Comparison of ENCODE assay signal across 22 cellular contexts in the genomic region with DNA sequence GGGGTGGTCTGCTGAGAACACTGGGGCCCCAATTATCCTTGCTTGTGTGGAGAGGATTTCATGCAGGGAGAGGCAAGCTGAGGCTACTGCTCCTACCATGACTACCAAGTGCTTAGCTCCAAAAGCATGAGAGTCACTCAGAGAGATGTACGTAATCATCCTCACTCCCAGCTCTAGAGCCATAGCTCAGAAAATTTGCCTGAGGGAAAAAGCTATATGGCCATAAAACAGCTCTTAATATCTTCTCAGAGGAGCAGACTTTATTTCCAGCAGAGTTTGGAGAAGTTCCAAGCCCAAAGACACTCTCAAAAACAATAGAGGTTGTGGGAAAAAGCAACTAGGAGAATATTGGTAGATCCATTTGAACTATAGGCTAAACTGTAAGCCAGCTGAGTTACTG.
DNase-seq lines count a peak whose midpoint lies in the region; ATAC-seq and TF ChIP-seq lines count a peak whose summit lies in the region.
"Had no signal": no experiment of that assay in that cellular context is flagged by ENCODE, and none has a peak within 500 bp of the region (broad histone marks: within the 10 kb centered on the region; RNA-seq: fewer than 3 reads in every experiment).

No MANE protein-coding gene starts in this region.

- H3K27me3 Mint-ChIP-seq in activated CD4-positive, alpha-beta T cell treated with anti-CD3 and anti-CD28 coated beads for 36 hours: no peaks in the 10 kb centered on the region
- H3K27me3 Mint-ChIP-seq: B cell, IgD-negative memory B cell had no signal

- ATAC-seq in activated CD4-positive, alpha-beta T cell treated with anti-CD3 and anti-CD28 coated beads for 36 hours: no peak
- ATAC-seq in HG03460 (IDR thresholded peaks at IDR 0.05; ENCODE audit: unreplicated experiment): no peak
- ATAC-seq: GM23338, Panc1 had no signal

- peaks cover 10% of the 10 kb centered on the region for H3K9me3 Mint-ChIP-seq in activated CD4-positive, alpha-beta T cell treated with anti-CD3 and anti-CD28 coated beads for 36 hours (ENCODE audit: low read depth)

- H3K4me3 ChIP-seq in HEK293 (ENCODE audit: low read depth, low read length) (no peak overlapping the region), choroid plexus epithelial cell (ENCODE audit: low read depth, low read length) (no peak overlapping the region)
- H3K4me3 ChIP-seq: GM23338, HAP-1, SJCRH30 had no signal

- intact Hi-C loops in activated CD4-positive, alpha-beta T cell treated with anti-CD3 and anti-CD28 coated beads for 36 hours (cut with DNase I, micrococcal nuclease): no loop called here

- peak overlapping the region; percentile 8; the same call in 1 of the 2 replicates for H3K27ac ChIP-seq in HEK293 (ENCODE audit: extremely low read depth, low read depth, low read length)
- H3K27ac ChIP-seq: SJCRH30 had no signal

- TF ChIP-seq CTCF in HEK293 (tag by site-specific recombination; IDR thresholded peaks at IDR 0.05): no peak
- no peak for TF ChIP-seq CTCF in choroid plexus epithelial cell (conservative IDR thresholded peaks at IDR 0.05; ENCODE audit: low read depth, low read length)

- peak; percentile 15 for DNase-seq in NCI-H2107 treated with DMSO at 0.1 percent for 48 hours (lab: John Stamatoyannopoulos, UW; ENCODE audit: unreplicated experiment)
- no peak for DNase-seq in NCI-H2107 (lab: John Stamatoyannopoulos, UW)
- peak; percentile 82 for DNase-seq in NCI-H345 (lab: John Stamatoyannopoulos, UW)
- peak; percentile 8 for DNase-seq in choroid plexus epithelial cell (ENCODE audit: low read depth)
- no peak for DNase-seq in globus pallidus (ENCODE audit: low spot score)
- no peak for DNase-seq in activated CD4-positive, alpha-beta T cell treated with anti-CD3 and anti-CD28 coated beads for 36 hours
- DNase-seq: DND-41, MV-4-11, NCI-H1436 treated with DMSO at 0.1 percent for 48 hours, NCI-H2029 treated with DMSO at 0.1 percent for 48 hours, NCI-H446, NCI-H526 treated with DMSO at 0.1 percent for 48 hours, SJCRH30, T-helper 9 cell had no signal

- no peak overlapping the region for H3K27ac Mint-ChIP-seq in activated CD4-positive, alpha-beta T cell treated with anti-CD3 and anti-CD28 coated beads for 36 hours
- H3K27ac Mint-ChIP-seq: B cell, CD14-positive monocyte, GM23338, IgD-negative memory B cell had no signal

- H3K9me3 ChIP-seq in HEK293 (ENCODE audit: control insufficient read depth, insufficient read depth, low read depth, low read length): no peaks in the 10 kb centered on the region
- H3K9me3 ChIP-seq: HAP-1, SJCRH30 had no signal

- no peak overlapping the region for H3K4me3 Mint-ChIP-seq in activated CD4-positive, alpha-beta T cell treated with anti-CD3 and anti-CD28 coated beads for 36 hours
- H3K4me3 Mint-ChIP-seq: B cell, CD14-positive monocyte, GM23338, IgD-negative memory B cell had no signal

- POLR2A ChIA-PET in HEK293 (lab: Yijun Ruan, JAX): no interaction called here
- POLR2A ChIA-PET in activated CD4-positive, alpha-beta T cell treated with anti-CD3 and anti-CD28 coated beads for 36 hours (lab: Charles Lee): no interaction called here

- 0 out of 2 replicates have a peak, but pooled peaks cover 3% of the 10 kb centered on the region for H3K4me1 ChIP-seq in HEK293 (ENCODE audit: control insufficient read depth, insufficient read depth, low read length)
- H3K4me1 ChIP-seq: HAP-1, SJCRH30 had no signal

- no peaks in the 10 kb centered on the region for H3K4me1 Mint-ChIP-seq in activated CD4-positive, alpha-beta T cell treated with anti-CD3 and anti-CD28 coated beads for 36 hours
- H3K4me1 Mint-ChIP-seq: B cell, CD14-positive monocyte, GM23338, IgD-negative memory B cell had no signal

- no peaks in the 10 kb centered on the region for H3K36me3 ChIP-seq in HEK293 (ENCODE audit: control insufficient read depth in 2 of 2, insufficient read depth in 1 of 2, low read length in 2 of 2)
- H3K36me3 ChIP-seq: HAP-1, SJCRH30 had no signal

- H3K36me3 Mint-ChIP-seq in activated CD4-positive, alpha-beta T cell treated with anti-CD3 and anti-CD28 coated beads for 36 hours (ENCODE audit: low read depth): no peaks in the 10 kb centered on the region
- H3K36me3 Mint-ChIP-seq: CD14-positive monocyte, IgD-negative memory B cell had no signal

- CTCF ChIA-PET in HEK293 (lab: Yijun Ruan, JAX): interaction anchor here (0.5 to 0.7 kb wide), 4 partner anchors 40 to 1969 kb away, joined by 3 to 4 read pairs (median 3); no protein-coding TSS in a partner anchor
- CTCF ChIA-PET in activated CD4-positive, alpha-beta T cell treated with anti-CD3 and anti-CD28 coated beads for 36 hours (lab: Charles Lee): no interaction called here

TF ChIP-seq in HEK293, 187 proteins besides CTCF, POLR2A, EP300 and RAD21 (continues in another document):
- TF ChIP-seq ZNF140 (tag by site-specific recombination; IDR thresholded peaks at IDR 0.05) (no peak), ZNF211 (tag by site-specific recombination; IDR thresholded peaks at IDR 0.05; ENCODE audit: low read depth) (no peak), ZNF529 (tag by site-specific recombination; IDR thresholded peaks at IDR 0.05; ENCODE audit: insufficient replicate concordance) (no peak), TCF7L2 (IDR thresholded peaks at IDR 0.05; ENCODE audit: borderline replicate concordance, low read depth, low read length) (no peak), ZNF776 (tag by site-specific recombination; IDR thresholded peaks at IDR 0.05; ENCODE audit: borderline replicate concordance) (no peak), ZNF426 (tag by site-specific recombination; IDR thresholded peaks at IDR 0.05) (no peak), ZNF791 (tag by site-specific recombination; IDR thresholded peaks at IDR 0.05) (no peak), OSR2 (tag by site-specific recombination; IDR thresholded peaks at IDR 0.05) (peak; percentile 85), PBX3 (CRISPR knock-in tag; IDR thresholded peaks at IDR 0.05) (no peak), ZNF600 (tag by site-specific recombination; IDR thresholded peaks at IDR 0.05) (no peak), REPIN1 (tag by site-specific recombination; IDR thresholded peaks at IDR 0.05; ENCODE audit: low read depth) (no peak), HOXD13 (CRISPR knock-in tag; IDR thresholded peaks at IDR 0.05; ENCODE audit: borderline replicate concordance) (no peak), ZNF654 (tag by site-specific recombination; IDR thresholded peaks at IDR 0.05; ENCODE audit: low read depth) (no peak), ZNF660 (tag by site-specific recombination; IDR thresholded peaks at IDR 0.05) (peak; percentile 65; the same call in 1 of the 2 replicates), ZNF274 (IDR thresholded peaks at IDR 0.05; ENCODE audit: low read length) (no peak), ZNF274 (tag by site-specific recombination; IDR thresholded peaks at IDR 0.05; ENCODE audit: borderline replicate concordance) (no peak), EGR2 (tag by site-specific recombination; IDR thresholded peaks at IDR 0.05; ENCODE audit: low read depth) (no peak), ZBTB10 (tag by site-specific recombination; IDR thresholded peaks at IDR 0.05) (no peak)
- TF ChIP-seq, protein P1, sequence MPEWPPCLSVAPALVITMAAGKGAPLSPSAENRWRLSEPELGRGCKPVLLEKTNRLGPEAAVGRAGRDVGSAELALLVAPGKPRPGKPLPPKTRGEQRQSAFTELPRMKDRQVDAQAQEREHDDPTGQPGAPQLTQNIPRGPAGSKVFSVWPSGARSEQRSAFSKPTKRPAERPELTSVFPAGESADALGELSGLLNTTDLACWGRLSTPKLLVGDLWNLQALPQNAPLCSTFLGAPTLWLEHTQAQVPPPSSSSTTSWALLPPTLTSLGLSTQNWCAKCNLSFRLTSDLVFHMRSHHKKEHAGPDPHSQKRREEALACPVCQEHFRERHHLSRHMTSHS (tag by site-specific recombination; IDR thresholded peaks at IDR 0.05): no peak

Comparison
In these comparisons a context has a peak if more than half of its experiments do, and no peak if none do; other contexts are left out.
1. DNase-seq: peak in NCI-H2107 treated with DMSO at 0.1 percent for 48 hours (single experiment), NCI-H345 (single experiment) and choroid plexus epithelial cell (single experiment); none in NCI-H2107 (single experiment), globus pallidus (single experiment) and activated CD4-positive, alpha-beta T cell treated with anti-CD3 and anti-CD28 coated beads for 36 hours (single experiment).